3 cellular contexts compared by ENCODE assay signal in genomic region chr11:70247710-70248072, GRCh38.
TF ChIP-seq lines count a peak whose summit lies in the region.

No MANE protein-coding gene starts in this region.

TF ChIP-seq in IMR-90, 13 proteins besides CTCF, POLR2A, EP300 and RAD21:
- no peak for TF ChIP-seq MXI1 (IDR thresholded peaks at IDR 0.05; ENCODE audit: borderline replicate concordance, low read depth, low read length)
- no peak for TF ChIP-seq FOS (IDR thresholded peaks at IDR 0.05; ENCODE audit: low read depth, low read length)
- no peak for TF ChIP-seq BHLHE40 (IDR thresholded peaks at IDR 0.05; ENCODE audit: low read depth, low read length)
- no peak for TF ChIP-seq MAZ (IDR thresholded peaks at IDR 0.05; ENCODE audit: borderline replicate concordance, low read depth, low read length)
- TF ChIP-seq, protein P1, sequence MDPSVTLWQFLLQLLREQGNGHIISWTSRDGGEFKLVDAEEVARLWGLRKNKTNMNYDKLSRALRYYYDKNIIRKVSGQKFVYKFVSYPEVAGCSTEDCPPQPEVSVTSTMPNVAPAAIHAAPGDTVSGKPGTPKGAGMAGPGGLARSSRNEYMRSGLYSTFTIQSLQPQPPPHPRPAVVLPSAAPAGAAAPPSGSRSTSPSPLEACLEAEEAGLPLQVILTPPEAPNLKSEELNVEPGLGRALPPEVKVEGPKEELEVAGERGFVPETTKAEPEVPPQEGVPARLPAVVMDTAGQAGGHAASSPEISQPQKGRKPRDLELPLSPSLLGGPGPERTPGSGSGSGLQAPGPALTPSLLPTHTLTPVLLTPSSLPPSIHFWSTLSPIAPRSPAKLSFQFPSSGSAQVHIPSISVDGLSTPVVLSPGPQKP (IDR thresholded peaks at IDR 0.05; ENCODE audit: borderline replicate concordance, low read depth, low read length): no peak
- TF ChIP-seq SMC3 (IDR thresholded peaks at IDR 0.05; ENCODE audit: low read depth, low read length): no peak
- TF ChIP-seq RFX5 (IDR thresholded peaks at IDR 0.05; ENCODE audit: low read depth, low read length): no peak
- TF ChIP-seq MAFK (IDR thresholded peaks at IDR 0.05; ENCODE audit: low read depth, low read length): no peak
- TF ChIP-seq RCOR1 (IDR thresholded peaks at IDR 0.05; ENCODE audit: insufficient replicate concordance, low read length): no peak
- no peak for TF ChIP-seq CHD1 (IDR thresholded peaks at IDR 0.05; ENCODE audit: low read depth, low read length)
- TF ChIP-seq USF2 (IDR thresholded peaks at IDR 0.05; ENCODE audit: low read depth, low read length): no peak
- no peak for TF ChIP-seq NFE2L2 (IDR thresholded peaks at IDR 0.05; ENCODE audit: low read depth, low read length)
- no peak for TF ChIP-seq CEBPB (IDR thresholded peaks at IDR 0.05; ENCODE audit: low read depth, low read length)

TF ChIP-seq in K562, 482 proteins besides CTCF, POLR2A, EP300 and RAD21:
- TF ChIP-seq, protein P2, sequence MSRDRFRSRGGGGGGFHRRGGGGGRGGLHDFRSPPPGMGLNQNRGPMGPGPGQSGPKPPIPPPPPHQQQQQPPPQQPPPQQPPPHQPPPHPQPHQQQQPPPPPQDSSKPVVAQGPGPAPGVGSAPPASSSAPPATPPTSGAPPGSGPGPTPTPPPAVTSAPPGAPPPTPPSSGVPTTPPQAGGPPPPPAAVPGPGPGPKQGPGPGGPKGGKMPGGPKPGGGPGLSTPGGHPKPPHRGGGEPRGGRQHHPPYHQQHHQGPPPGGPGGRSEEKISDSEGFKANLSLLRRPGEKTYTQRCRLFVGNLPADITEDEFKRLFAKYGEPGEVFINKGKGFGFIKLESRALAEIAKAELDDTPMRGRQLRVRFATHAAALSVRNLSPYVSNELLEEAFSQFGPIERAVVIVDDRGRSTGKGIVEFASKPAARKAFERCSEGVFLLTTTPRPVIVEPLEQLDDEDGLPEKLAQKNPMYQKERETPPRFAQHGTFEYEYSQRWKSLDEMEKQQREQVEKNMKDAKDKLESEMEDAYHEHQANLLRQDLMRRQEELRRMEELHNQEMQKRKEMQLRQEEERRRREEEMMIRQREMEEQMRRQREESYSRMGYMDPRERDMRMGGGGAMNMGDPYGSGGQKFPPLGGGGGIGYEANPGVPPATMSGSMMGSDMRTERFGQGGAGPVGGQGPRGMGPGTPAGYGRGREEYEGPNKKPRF (IDR thresholded peaks at IDR 0.05; ENCODE audit: low read depth, low read length): no peak
- 0 out of 2 replicates have a peak, but pooled peaks have one; percentile 8 for TF ChIP-seq FOSL1 (tag; conservative IDR thresholded peaks at IDR 0.05)
- TF ChIP-seq KHSRP (IDR thresholded peaks at IDR 0.05): no peak
- 0 out of 2 replicates have a peak, but pooled peaks have one; percentile 0 for TF ChIP-seq CTBP1 (IDR thresholded peaks at IDR 0.05; ENCODE audit: borderline replicate concordance)

TF ChIP-seq in HepG2, 621 proteins besides CTCF, POLR2A, EP300 and RAD21:
- peak; percentile 13; the same call in 1 of the 2 replicates for TF ChIP-seq ZNF687 (CRISPR knock-in tag; IDR thresholded peaks at IDR 0.05)
- no peak for TF ChIP-seq ZMAT3 (CRISPR knock-in tag; conservative IDR thresholded peaks at IDR 0.05)
